13 cellular contexts compared by ENCODE assay signal in the genomic region with DNA sequence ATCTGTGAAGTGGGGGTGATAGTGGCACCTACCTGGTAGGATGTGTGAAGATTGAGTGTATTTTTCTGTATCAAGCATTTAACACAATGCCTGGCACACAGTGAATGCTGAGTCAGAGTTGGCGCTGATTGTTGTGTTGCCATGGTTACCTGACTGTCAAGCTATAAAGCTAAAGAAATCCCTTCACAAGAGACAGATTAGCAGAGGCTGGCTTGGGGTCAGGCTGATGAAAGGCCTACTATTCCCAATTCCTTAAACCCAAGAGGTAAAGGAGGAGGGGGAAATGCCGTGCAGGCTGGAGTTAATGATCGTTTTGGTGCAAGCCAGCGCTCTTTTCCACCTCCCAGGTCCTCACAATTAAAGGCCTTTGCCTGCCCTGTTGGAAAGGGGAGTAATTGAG. TPM values are rescaled to one million over a fixed set of nuclear protein-coding genes. Genes with fewer than 3 reads are reported as not detected.
DNase-seq lines count a peak whose midpoint lies in the region; ATAC-seq, FAIRE-seq and TF ChIP-seq lines count a peak whose summit lies in the region.
"Had no signal": no experiment of that assay in that cellular context is flagged by ENCODE, and none has a peak within 500 bp of the region (broad histone marks: within the 10 kb centered on the region; RNA-seq: fewer than 3 reads in every experiment).

No MANE protein-coding gene starts in this region.

- H2AFZ ChIP-seq in Karpas-422 (ENCODE audit: low read length) (no peak overlapping the region), K562 (ENCODE audit: low read depth, low read length) (no peak overlapping the region)

- TF ChIP-seq RAD21 in K562 (CRISPR knock-in tag; conservative IDR thresholded peaks at IDR 0.05 in 1 of 2, IDR thresholded peaks at IDR 0.05 in 1 of 2): no peak

- TF ChIP-seq POLR2A in K562 (conservative IDR thresholded peaks at IDR 0.05): no peak

- intact Hi-C loops in K562 (cut with micrococcal nuclease) (no loop called here), sciatic nerve (cut with DNase I) (no loop called here)

- H3K27me3 ChIP-seq in Karpas-422 (ENCODE audit: low read length) (no peaks in the 10 kb centered on the region), K562 (ENCODE audit: control insufficient read depth in 2 of 2, insufficient read depth in 2 of 2, low read length in 2 of 2) (peaks cover 0 to 12% of the 10 kb centered on the region in 2 experiments; a peak in 4 of 5 replicates)
- H3K27me3 ChIP-seq: upper lobe of left lung had no signal

- peak; percentile 31 for DNase-seq in DMS 273 (lab: John Stamatoyannopoulos, UW; ENCODE audit: unreplicated experiment)
- DNase-seq in DMS 273 treated with DMSO at 0.1 percent for 48 hours (lab: John Stamatoyannopoulos, UW): no peak
- DNase-seq in Karpas-422: peak; percentile 49
- DNase-seq in K562 (ENCODE audit: extremely low read depth in 1 of 4, low spot score in 3 of 4): no peak
- no peak for DNase-seq in NCI-H2029 treated with DMSO at 0.1 percent for 48 hours (lab: John Stamatoyannopoulos, UW)
- no peak for DNase-seq in stimulated activated naive CD4-positive, alpha-beta T cell treated with Interleukin-2 at 50 U/mL for 16 hours (lab: John Stamatoyannopoulos, UW)
- DNase-seq in sciatic nerve (ENCODE audit: low spot score): no peak
- DNase-seq: activated CD4-positive, alpha-beta T cell treated with anti-CD3 and anti-CD28 coated beads for 4 hours; GDM1; upper lobe of left lung had no signal

- H3K4me1 ChIP-seq in Karpas-422 (ENCODE audit: low read length) (no peaks in the 10 kb centered on the region), K562 (replicated peaks in 1 of 2; ENCODE audit: control insufficient read depth in 2 of 2, insufficient read depth in 2 of 2, low read length in 2 of 2) (no peaks in the 10 kb centered on the region), mesodermal cell (ENCODE audit: control insufficient read depth, insufficient read depth, low read length, poor library complexity, severe bottlenecking) (peaks cover 4% of the 10 kb centered on the region)

- H3K79me2 ChIP-seq in Karpas-422 (ENCODE audit: low read length) (no peaks in the 10 kb centered on the region), K562 (ENCODE audit: control insufficient read depth, insufficient read depth, low read length) (no peaks in the 10 kb centered on the region)

- TF ChIP-seq EP300 in K562 (IDR thresholded peaks at IDR 0.05; ENCODE audit: low read length): no peak

- FAIRE-seq in K562 (lab: Jason Lieb, UNC): no peak

- H3K9me2 ChIP-seq in Karpas-422 (replicated peaks; ENCODE audit: insufficient read depth, low read length): no peaks in the 10 kb centered on the region

- H3K9me1 ChIP-seq in K562 (ENCODE audit: control insufficient read depth, insufficient read depth, low read length): no peaks in the 10 kb centered on the region

- no TSS peak for BruUV-seq in K562 (replicated peaks; lab: Mats Ljungman, UMichigan)

- H3K4me3 ChIP-seq in Karpas-422 (ENCODE audit: low read length) (no peak overlapping the region), K562 (no peak overlapping the region), mesodermal cell (ENCODE audit: extremely low read depth, insufficient read depth, low read length, poor library complexity, severe bottlenecking) (no peak overlapping the region)
- H3K4me3 ChIP-seq: upper lobe of left lung had no signal

- TF ChIP-seq CTCF in K562 (IDR thresholded peaks at IDR 0.05 in 2 of 3, conservative IDR thresholded peaks at IDR 0.05 in 1 of 3; ENCODE audit: insufficient read depth in 2 of 3, low read depth in 1 of 3, low read length in 3 of 3): no peak

- H3K4me2 ChIP-seq in Karpas-422 (ENCODE audit: low read depth, low read length, poor library complexity, severe bottlenecking) (no peak overlapping the region), K562 (ENCODE audit: insufficient read depth, low read length) (no peak overlapping the region)

- H4K20me1 ChIP-seq in Karpas-422 (ENCODE audit: insufficient read depth, low read depth, low read length): no peaks in the 10 kb centered on the region
- 0 out of 2 replicates have a peak, but pooled peaks cover 3% of the 10 kb centered on the region for H4K20me1 ChIP-seq in K562 (replicated peaks; ENCODE audit: control insufficient read depth, insufficient read depth, low read length)

- in situ Hi-C loops in K562 (cut with MboI): no loop called here

- WGBS in K562 (ENCODE audit: insufficient coverage, low coverage, missing lambda C conversion rate): 0% methylated on average over 4 of the region's 4 CpGs
- WGBS in mesodermal cell (ENCODE audit: insufficient coverage in 2 of 2), 2 experiments: 50 to 80% methylated on average over 1 of the region's 4 CpGs

- H3K9me3 ChIP-seq in Karpas-422 (ENCODE audit: low read length) (no peaks in the 10 kb centered on the region), K562 (replicated peaks; ENCODE audit: control insufficient read depth, insufficient read depth, low read depth, low read length) (no peaks in the 10 kb centered on the region), mesodermal cell (ENCODE audit: control insufficient read depth, low read length) (no peaks in the 10 kb centered on the region)
- H3K9me3 ChIP-seq: upper lobe of left lung had no signal

- no peak overlapping the region for H3K9ac ChIP-seq in Karpas-422 (ENCODE audit: low read length)
- no peak overlapping the region for H3K9ac ChIP-seq in K562 (ENCODE audit: insufficient read depth in 1 of 2, low read depth in 2 of 2, low read length in 2 of 2)

- CTCF ChIA-PET in K562 (lab: Yijun Ruan, JAX; ENCODE audit: low intra/inter-chr PET ratio): no interaction called here

- H3K27ac ChIP-seq in Karpas-422 (ENCODE audit: low read length) (no peak overlapping the region), K562 (ENCODE audit: extremely low read depth, low read depth, low read length) (no peak overlapping the region), mesodermal cell (ENCODE audit: low read depth, low read length, severe bottlenecking) (peak overlapping the region; percentile 60)
- H3K27ac ChIP-seq: 22Rv1, upper lobe of left lung had no signal

- POLR2A ChIA-PET in K562 (lab: Yijun Ruan, JAX): no interaction called here

- ATAC-seq in K562 (no peak), sciatic nerve (no peak)

- H3K36me3 ChIP-seq in Karpas-422 (ENCODE audit: insufficient read depth, low read length): no peaks in the 10 kb centered on the region
- H3K36me3 ChIP-seq in K562 (ENCODE audit: control insufficient read depth, insufficient read depth, low read length): no peaks in the 10 kb centered on the region
- H3K36me3 ChIP-seq in mesodermal cell (ENCODE audit: control insufficient read depth, insufficient read depth, low read length): no peaks in the 10 kb centered on the region
- H3K36me3 ChIP-seq: upper lobe of left lung had no signal

TF ChIP-seq in K562, 482 proteins besides CTCF, POLR2A, EP300 and RAD21:
- no peak for TF ChIP-seq MECOM (CRISPR knock-in tag; IDR thresholded peaks at IDR 0.05)
- TF ChIP-seq RFX1 (IDR thresholded peaks at IDR 0.05): peak; percentile 93
- peak; percentile 50; the same call in 1 of the 2 replicates for TF ChIP-seq NFE2 (IDR thresholded peaks at IDR 0.05; ENCODE audit: low read depth)
- TF ChIP-seq ZNF311 (CRISPR knock-in tag; IDR thresholded peaks at IDR 0.05): no peak
- peak; percentile 34; the same call in 1 of the 2 replicates for TF ChIP-seq MAFF (IDR thresholded peaks at IDR 0.05; ENCODE audit: low read length)
- TF ChIP-seq POU5F1 (IDR thresholded peaks at IDR 0.05; ENCODE audit: borderline replicate concordance, low read depth, low read length, partially characterized antibody): no peak
- TF ChIP-seq BMI1 (IDR thresholded peaks at IDR 0.05; ENCODE audit: low read length): peak; percentile 40; the same call in 1 of the 2 replicates
- no peak for TF ChIP-seq SUPT5H (IDR thresholded peaks at IDR 0.05)
- no peak for TF ChIP-seq CAMTA2 (CRISPR knock-in tag; conservative IDR thresholded peaks at IDR 0.05)
- TF ChIP-seq ZNF12 (CRISPR knock-in tag; IDR thresholded peaks at IDR 0.05): no peak
- TF ChIP-seq FOXJ2 (tag; IDR thresholded peaks at IDR 0.05): peak; percentile 58; the same call in 1 of the 2 replicates
- no peak for TF ChIP-seq KDM5B (IDR thresholded peaks at IDR 0.05; ENCODE audit: insufficient replicate concordance, low read depth, low read length)
- TF ChIP-seq NFXL1 (CRISPR knock-in tag; IDR thresholded peaks at IDR 0.05): no peak
- 0 out of 2 replicates have a peak, but pooled peaks have one; percentile 22 for TF ChIP-seq MAFK (IDR thresholded peaks at IDR 0.05; ENCODE audit: low read length)
- peak; percentile 50; the same call in 1 of the 2 replicates for TF ChIP-seq MAFG (tag; conservative IDR thresholded peaks at IDR 0.05)

RNA-seq across cellular contexts. Expression of gene CLEC19A, which starts 5.9 kb away (rescaled TPM):
- total RNA-seq in Karpas-422 (2014; rRNA removed; shearing (Covaris generic); ENCODE audit: low replicate concordance): not detected in 2 replicates
- not detected in 2 replicates for total RNA-seq in K562 (2011; cell fraction: chromatin; rRNA removed; ENCODE audit: low replicate concordance)
- not detected in 2 replicates for total RNA-seq in K562 (2011; cell fraction: nucleolus; rRNA removed)
- total RNA-seq in K562 (2011; cell fraction: nucleoplasm; rRNA removed): not detected in 2 replicates
- total RNA-seq in K562 (2014; rRNA removed): not detected in 2 replicates
- not detected in 2 replicates for total RNA-seq in K562 (2014; rRNA removed; fragmentation: Illumina TruSeq; extraction: Trizol)
- total RNA-seq in K562 (2015; rRNA removed; fragmentation: Illumina TruSeq; extraction: Trizol): not detected in 2 replicates
- total RNA-seq in K562 (2021): not detected in 2 replicates
- polyA plus RNA-seq in K562 (2011; rRNA removed): not detected in 2 replicates
- polyA plus RNA-seq in K562 (2011; cell fraction: cytosol; rRNA removed): not detected in 2 replicates
- polyA plus RNA-seq in K562 (2011; cell fraction: nucleus; rRNA removed): not detected in 2 replicates
- polyA plus RNA-seq in K562 (2012): not detected in 2 replicates
- polyA plus RNA-seq in K562 (2014; fragmentation: Illumina TruSeq; extraction: Trizol): not detected in 2 replicates
- polyA plus RNA-seq in K562 (2014; fragmentation: Nextera tagmentation; extraction: Ambion mirVana): not detected
- polyA plus RNA-seq in K562 (2014; rRNA removed): not detected in 2 replicates
- polyA minus RNA-seq in K562 (2011; rRNA and poly(A)+ RNA removed): not detected in 2 replicates
- not detected in 2 replicates for polyA minus RNA-seq in K562 (2011; cell fraction: cytosol; rRNA and poly(A)+ RNA removed)
- not detected in 2 replicates for polyA minus RNA-seq in K562 (2011; cell fraction: nucleus; rRNA and poly(A)+ RNA removed)
- polyA plus RNA-seq in mesodermal cell (2013, experiment 1 of 2): not detected
- polyA plus RNA-seq in mesodermal cell (2013, experiment 2 of 2): not detected
- total RNA-seq in sciatic nerve: 0.13 TPM
- total RNA-seq: fibroblast of villous mesenchyme, upper lobe of left lung had no signal

Comparison
In these comparisons a context has a peak if more than half of its experiments do, and no peak if none do; other contexts are left out.
1. DNase-seq: peak in DMS 273 (single experiment) and Karpas-422 (single experiment); none in DMS 273 treated with DMSO at 0.1 percent for 48 hours (single experiment), K562 (0 of 4), NCI-H2029 treated with DMSO at 0.1 percent for 48 hours (single experiment), stimulated activated naive CD4-positive, alpha-beta T cell treated with Interleukin-2 at 50 U/mL for 16 hours (single experiment) and sciatic nerve (single experiment).